ENCODE assay signal across 10 cellular contexts in genomic region chr1:165235158-165235776, GRCh38.
DNase-seq lines count a peak whose midpoint lies in the region; ATAC-seq, FAIRE-seq and TF ChIP-seq lines count a peak whose summit lies in the region.
"Had no signal": no experiment of that assay in that cellular context is flagged by ENCODE, and none has a peak within 500 bp of the region (broad histone marks: within the 10 kb centered on the region; RNA-seq: fewer than 3 reads in every experiment).

No MANE protein-coding gene starts in this region.

- TF ChIP-seq RAD21 in GM12878 (IDR thresholded peaks at IDR 0.05; ENCODE audit: insufficient read depth, low read depth, low read length) (no peak), HepG2 (CRISPR knock-in tag; IDR thresholded peaks at IDR 0.05) (no peak)

- FAIRE-seq in GM12878 (lab: Jason Lieb, UNC) = no peak
- no peak for FAIRE-seq in HepG2 (lab: Jason Lieb, UNC)

- TF ChIP-seq EP300 in GM12878 (IDR thresholded peaks at IDR 0.05; ENCODE audit: borderline replicate concordance in 1 of 2, control insufficient read depth in 1 of 2, low read depth in 2 of 2, low read length in 2 of 2) (no peak), HepG2 (IDR thresholded peaks at IDR 0.05; ENCODE audit: low read depth in 2 of 2, low read length in 2 of 2) (no peak), HepG2 (CRISPR knock-in tag; IDR thresholded peaks at IDR 0.05; ENCODE audit: borderline replicate concordance) (no peak)

- H3K9ac ChIP-seq in GM12878 (ENCODE audit: control insufficient read depth, insufficient read depth, low read length) (no peak overlapping the region), HepG2 (ENCODE audit: insufficient read depth, low read depth, low read length) (peak overlapping the region; percentile 26; the same call in 1 of the 2 replicates)

- no peaks in the 10 kb centered on the region for H3K79me2 ChIP-seq in GM12878 (ENCODE audit: control insufficient read depth, insufficient read depth, low read length)
- no peaks in the 10 kb centered on the region for H3K79me2 ChIP-seq in HepG2 (ENCODE audit: insufficient read depth, low read length)

- H3K36me3 ChIP-seq in GM12878 (ENCODE audit: control insufficient read depth in 2 of 2, insufficient read depth in 2 of 2, low read length in 1 of 2) (no peaks in the 10 kb centered on the region), HepG2 (replicated peaks in 1 of 2; ENCODE audit: control insufficient read depth in 1 of 2, insufficient read depth in 2 of 2, low read length in 2 of 2) (no peaks in the 10 kb centered on the region), thyroid gland (no peaks in the 10 kb centered on the region), MG63 (no peaks in the 10 kb centered on the region)

- H3K27ac Mint-ChIP-seq in activated T-helper 2 cell treated with anti-CD3 and anti-CD28 coated beads, Interferon-gamma antibody, Interleukin-2, Interleukin-4, amounts not matched to agents 10 μg/mL and 5 μg/mL and 100 μg/mL, durations not matched to agents 14 hours and 24 hours and 36 hours = no peak overlapping the region
- H3K27ac Mint-ChIP-seq: memory B cell had no signal

- H2AFZ ChIP-seq in GM12878 (ENCODE audit: control insufficient read depth, low read depth, low read length) = no peak overlapping the region
- no peak overlapping the region for H2AFZ ChIP-seq in HepG2 (ENCODE audit: low read length)

- TF ChIP-seq CTCF in GM12878 (IDR thresholded peaks at IDR 0.05 in 2 of 3, conservative IDR thresholded peaks at IDR 0.05 in 1 of 3; ENCODE audit: control insufficient read depth in 2 of 3, extremely low read depth in 1 of 3, insufficient read depth in 1 of 3, low read depth in 3 of 3, low read length in 3 of 3) = no peak
- no peak for TF ChIP-seq CTCF in HepG2 (CRISPR knock-in tag; IDR thresholded peaks at IDR 0.05)
- no peak for TF ChIP-seq CTCF in thyroid gland (IDR thresholded peaks at IDR 0.05)

- H3K27me3 ChIP-seq in GM12878 (replicated peaks in 1 of 2; ENCODE audit: control insufficient read depth in 2 of 2, insufficient read depth in 2 of 2, low read length in 1 of 2) = peaks cover 2 to 4% of the 10 kb centered on the region in 2 experiments
- peaks cover 7 to 30% of the 10 kb centered on the region in 2 experiments for H3K27me3 ChIP-seq in HepG2 (ENCODE audit: control insufficient read depth in 1 of 2, insufficient read depth in 2 of 2, low read length in 2 of 2)
- H3K27me3 ChIP-seq in thyroid gland = peaks cover 11% of the 10 kb centered on the region
- H3K27me3 ChIP-seq in MG63 = peaks cover 29% of the 10 kb centered on the region

- H3K4me3 ChIP-seq in GM12878 (no peak overlapping the region), HepG2 (replicated peaks in 1 of 3; ENCODE audit: insufficient read depth in 1 of 3, low read depth in 2 of 3, low read length in 3 of 3) (peak overlapping the region; percentile 42 to 64 (median 53)), thyroid gland (replicated peaks in 1 of 3) (peak overlapping the region; percentile 0 to 34 (median 33)), MG63 (no peak overlapping the region)

- peaks cover 48% of the 10 kb centered on the region for H3K27me3 Mint-ChIP-seq in activated T-helper 2 cell treated with anti-CD3 and anti-CD28 coated beads, Interferon-gamma antibody, Interleukin-2, Interleukin-4, amounts not matched to agents 10 μg/mL and 5 μg/mL and 100 μg/mL, durations not matched to agents 14 hours and 24 hours and 36 hours (ENCODE audit: low read depth)

- intact Hi-C loops in GM12878 (cut with micrococcal nuclease; ENCODE audit: unreplicated experiment) = no loop called here
- intact Hi-C loops in HepG2 (cut with micrococcal nuclease; ENCODE audit: unreplicated experiment) = no loop called here
- intact Hi-C loops in thyroid gland (cut with DNase I) = no loop called here
- intact Hi-C loops in activated T-helper 2 cell treated with anti-CD3 and anti-CD28 coated beads, Interferon-gamma antibody, Interleukin-2, Interleukin-4, amounts not matched to agents 10 μg/mL and 5 μg/mL and 100 μg/mL, durations not matched to agents 14 hours and 24 hours and 36 hours (cut with micrococcal nuclease) = loop anchor here (5.0 kb wide), 1 partner anchor 117 kb away; no protein-coding TSS in a partner anchor

- RAD21 ChIA-PET in GM12878 (lab: Charles Lee; ENCODE audit: unreplicated experiment) = no interaction called here

- no peaks in the 10 kb centered on the region for H3K9me3 Mint-ChIP-seq in activated T-helper 2 cell treated with anti-CD3 and anti-CD28 coated beads, Interferon-gamma antibody, Interleukin-2, Interleukin-4, amounts not matched to agents 10 μg/mL and 5 μg/mL and 100 μg/mL, durations not matched to agents 14 hours and 24 hours and 36 hours

- CTCF ChIA-PET in GM12878 (lab: Yijun Ruan, JAX) (no interaction called here), HepG2 (lab: Yijun Ruan, JAX; ENCODE audit: low intra/inter-chr PET ratio, low total read pairs) (no interaction called here)

- DNase-seq in DMS153 treated with DMSO at 0.1 percent for 48 hours (lab: John Stamatoyannopoulos, UW; ENCODE audit: unreplicated experiment) = peak; percentile 62
- no peak for DNase-seq in DMS153 (lab: John Stamatoyannopoulos, UW)
- no peak for DNase-seq in GM12878 (ENCODE audit: low read depth, low spot score)
- no peak for DNase-seq in HepG2 (ENCODE audit: low spot score)
- peak in 1 of 2 donors; percentile 3 for DNase-seq in thyroid gland
- DNase-seq in MG63 = no peak
- DNase-seq in activated T-helper 2 cell treated with anti-CD3 and anti-CD28 coated beads, Interferon-gamma antibody, Interleukin-2, Interleukin-4, amounts not matched to agents 10 μg/mL and 5 μg/mL and 100 μg/mL, durations not matched to agents 14 hours and 24 hours and 36 hours (ENCODE audit: low spot score) = no peak
- no peak for DNase-seq in HCEC 1CT

- peaks cover 1% of the 10 kb centered on the region for H3K4me1 Mint-ChIP-seq in activated T-helper 2 cell treated with anti-CD3 and anti-CD28 coated beads, Interferon-gamma antibody, Interleukin-2, Interleukin-4, amounts not matched to agents 10 μg/mL and 5 μg/mL and 100 μg/mL, durations not matched to agents 14 hours and 24 hours and 36 hours (ENCODE audit: low read depth)
- H3K4me1 Mint-ChIP-seq: memory B cell had no signal

- TF ChIP-seq POLR2A in GM12878 (IDR thresholded peaks at IDR 0.05; ENCODE audit: low read depth, low read length) (no peak), HepG2 (IDR thresholded peaks at IDR 0.05; ENCODE audit: insufficient read depth in 1 of 2, low read depth in 2 of 2, low read length in 2 of 2) (no peak), thyroid gland (IDR thresholded peaks at IDR 0.05) (no peak)

- 30% methylated on average over 45 of the region's 56 CpGs for WGBS in GM12878 (ENCODE audit: insufficient coverage, insufficient replicate concordance, low lambda C conversion rate, missing lambda C conversion rate)
- 0% methylated on average over 18 of the region's 56 CpGs for WGBS in HepG2 (ENCODE audit: low lambda C conversion rate)
- 4 to 8% methylated on average over 42 to 55 of the region's 56 CpGs for WGBS in thyroid gland, 2 donors

- H3K4me3 Mint-ChIP-seq in activated T-helper 2 cell treated with anti-CD3 and anti-CD28 coated beads, Interferon-gamma antibody, Interleukin-2, Interleukin-4, amounts not matched to agents 10 μg/mL and 5 μg/mL and 100 μg/mL, durations not matched to agents 14 hours and 24 hours and 36 hours (ENCODE audit: low read depth) = no peak overlapping the region
- H3K4me3 Mint-ChIP-seq: memory B cell had no signal

- H3K36me3 Mint-ChIP-seq in activated T-helper 2 cell treated with anti-CD3 and anti-CD28 coated beads, Interferon-gamma antibody, Interleukin-2, Interleukin-4, amounts not matched to agents 10 μg/mL and 5 μg/mL and 100 μg/mL, durations not matched to agents 14 hours and 24 hours and 36 hours (ENCODE audit: low read depth) = no peaks in the 10 kb centered on the region
- H3K36me3 Mint-ChIP-seq: memory B cell had no signal

- H3K4me2 ChIP-seq in GM12878 (ENCODE audit: control insufficient read depth, insufficient read depth) = no peak overlapping the region
- H3K4me2 ChIP-seq in HepG2 (ENCODE audit: low read depth, low read length) = peak overlapping the region; percentile 67

- in situ Hi-C loops in GM12878 (cut with MboI) = no loop called here
- in situ Hi-C loops in HepG2 (cut with HindIII; ENCODE audit: extremely low pct_ligation_motif_present, low pct_unique_long_range_greater_than_20kb) = no loop called here

- ATAC-seq in GM12878 (no peak), HepG2 (peak; percentile 84)

- POLR2A ChIA-PET in GM12878 (lab: Charles Lee) (no interaction called here), HepG2 (lab: Yijun Ruan, JAX) (no interaction called here)

- SMC1A ChIA-PET in GM12878 (lab: Charles Lee; ENCODE audit: uncharacterized antibody, unreplicated experiment) = no interaction called here

- H4K20me1 ChIP-seq in GM12878 (ENCODE audit: control insufficient read depth, insufficient read depth) (no peaks in the 10 kb centered on the region), HepG2 (ENCODE audit: insufficient read depth, low read length) (no peaks in the 10 kb centered on the region)

- no TSS peak for BruUV-seq in GM12878 (replicated peaks; lab: Mats Ljungman, UMichigan)
- no TSS peak for BruUV-seq in HepG2 (replicated peaks; lab: Mats Ljungman, UMichigan)

- no peaks in the 10 kb centered on the region for H3K4me1 ChIP-seq in GM12878 (ENCODE audit: control insufficient read depth, insufficient read depth, low read length)
- H3K4me1 ChIP-seq in HepG2 (ENCODE audit: insufficient read depth, low read length) = peaks cover 18% of the 10 kb centered on the region
- H3K4me1 ChIP-seq in thyroid gland = peaks cover 3 to 10% of the 10 kb centered on the region in 2 donors

- H3K9me3 ChIP-seq in GM12878 (replicated peaks; ENCODE audit: control insufficient read depth, insufficient read depth, low read length) (no peaks in the 10 kb centered on the region), HepG2 (ENCODE audit: low read length) (no peaks in the 10 kb centered on the region), thyroid gland (no peaks in the 10 kb centered on the region), MG63 (no peaks in the 10 kb centered on the region)

- H3K27ac ChIP-seq in GM12878 (ENCODE audit: control insufficient read depth, insufficient read depth) (no peak overlapping the region), HepG2 (ENCODE audit: extremely low read length, insufficient read depth, low read length) (no peak overlapping the region), thyroid gland (no peak overlapping the region)
- H3K27ac ChIP-seq: 22Rv1 had no signal

TF ChIP-seq in HepG2, 621 proteins besides CTCF, POLR2A, EP300 and RAD21 (continues in another document):
- TF ChIP-seq CHD2 (IDR thresholded peaks at IDR 0.05; ENCODE audit: low read depth, low read length) = no peak
- 0 out of 2 replicates have a peak, but pooled peaks have one; percentile 31 for TF ChIP-seq TERF1 (CRISPR knock-in tag; IDR thresholded peaks at IDR 0.05)
- no peak for TF ChIP-seq HOXD1 (CRISPR knock-in tag; IDR thresholded peaks at IDR 0.05)

Comparison
In these comparisons a context has a peak if more than half of its experiments do, and no peak if none do; other contexts are left out.
1. H3K4me3 ChIP-seq: peak in HepG2 (3 of 3) and thyroid gland (3 of 3); none in GM12878 (single experiment) and MG63 (single experiment).